7 cellular contexts compared by ENCODE assay signal in genomic region chr2:201126308-201127127, GRCh38. TPM values are rescaled to one million over a fixed set of nuclear protein-coding genes. Genes with fewer than 3 reads are reported as not detected.
DNase-seq lines count a peak whose midpoint lies in the region; ATAC-seq, FAIRE-seq and TF ChIP-seq lines count a peak whose summit lies in the region.

No MANE protein-coding gene starts in this region.

- peaks cover 97% of the 10 kb centered on the region for H3K79me2 ChIP-seq in K562 (ENCODE audit: control insufficient read depth, insufficient read depth, low read length)

- CTCF ChIA-PET in K562 (lab: Yijun Ruan, JAX; ENCODE audit: low intra/inter-chr PET ratio): no interaction called here

- TF ChIP-seq CTCF in K562 (IDR thresholded peaks at IDR 0.05 in 2 of 3, conservative IDR thresholded peaks at IDR 0.05 in 1 of 3; ENCODE audit: insufficient read depth in 2 of 3, low read depth in 1 of 3, low read length in 3 of 3) (no peak), mesothelial cell of epicardium (IDR thresholded peaks at IDR 0.05; ENCODE audit: unreplicated experiment) (no peak)

- H3K9me1 ChIP-seq in K562 (ENCODE audit: control insufficient read depth, insufficient read depth, low read length): no peaks in the 10 kb centered on the region

- no peaks in the 10 kb centered on the region for H3K9me3 Mint-ChIP-seq in mesothelial cell of epicardium

- no peak overlapping the region for H2AFZ ChIP-seq in K562 (ENCODE audit: low read depth, low read length)

- peaks cover 37% of the 10 kb centered on the region for H3K36me3 ChIP-seq in K562 (ENCODE audit: control insufficient read depth, insufficient read depth, low read length)

- peaks cover 49% of the 10 kb centered on the region for H3K4me1 Mint-ChIP-seq in mesothelial cell of epicardium

- no peaks in the 10 kb centered on the region for H3K9me3 ChIP-seq in K562 (replicated peaks; ENCODE audit: control insufficient read depth, insufficient read depth, low read depth, low read length)

- peak; percentile 61; the same call in 1 of the 2 replicates for TF ChIP-seq EP300 in K562 (IDR thresholded peaks at IDR 0.05; ENCODE audit: low read length)

- H3K27ac ChIP-seq in K562 (ENCODE audit: extremely low read depth, low read depth, low read length): peak overlapping the region; percentile 82

- DNase-seq in K562 (ENCODE audit: extremely low read depth in 1 of 4, low spot score in 3 of 4): peak in 1 of 4 experiments; percentile 62
- no peak for DNase-seq in mesothelial cell of epicardium (ENCODE audit: low spot score in 2 of 2, unreplicated experiment in 2 of 2)
- DNase-seq in cerebellar nuclear complex (lab: John Stamatoyannopoulos, UW): no peak
- DNase-seq in NCI-H146 treated with DMSO at 0.1 percent for 48 hours (lab: John Stamatoyannopoulos, UW; ENCODE audit: unreplicated experiment): no peak

- no peaks in the 10 kb centered on the region for H4K20me1 ChIP-seq in K562 (replicated peaks; ENCODE audit: control insufficient read depth, insufficient read depth, low read length)

- POLR2A ChIA-PET in K562 (lab: Yijun Ruan, JAX): interaction anchor here (0.9 to 1.4 kb wide), 4 partner anchors 9 to 56 kb away, joined by 3 to 9 read pairs (median 5); partner anchors contain the start of gene CASP10

- peak overlapping the region; percentile 82 for H3K4me2 ChIP-seq in K562 (ENCODE audit: insufficient read depth, low read length)

- 0% methylated on average over 9 of the region's 9 CpGs for WGBS in K562 (ENCODE audit: insufficient coverage, low coverage, missing lambda C conversion rate)

- no peaks in the 10 kb centered on the region for H3K36me3 Mint-ChIP-seq in mesothelial cell of epicardium

- no TSS peak for BruUV-seq in K562 (replicated peaks; lab: Mats Ljungman, UMichigan)

- no peaks in the 10 kb centered on the region for H3K27me3 Mint-ChIP-seq in mesothelial cell of epicardium (ENCODE audit: low read depth)

- peak overlapping the region; percentile 66 to 82; a peak in 3 of 4 replicates for H3K9ac ChIP-seq in K562 (ENCODE audit: insufficient read depth in 1 of 2, low read depth in 2 of 2, low read length in 2 of 2)

- intact Hi-C loops in K562 (cut with micrococcal nuclease): no loop called here

- peak overlapping the region; percentile 20 for H3K4me3 ChIP-seq in K562

- H3K4me3 Mint-ChIP-seq in mesothelial cell of epicardium: peak overlapping the region; percentile 22

- H3K4me1 ChIP-seq in K562 (replicated peaks in 1 of 2; ENCODE audit: control insufficient read depth in 2 of 2, insufficient read depth in 2 of 2, low read length in 2 of 2): peaks cover 34 to 75% of the 10 kb centered on the region in 2 experiments

- peak; percentile 56 for FAIRE-seq in K562 (lab: Jason Lieb, UNC)

- peak overlapping the region; percentile 94 for H3K27ac Mint-ChIP-seq in mesothelial cell of epicardium

- TF ChIP-seq POLR2A in K562 (conservative IDR thresholded peaks at IDR 0.05): no peak

- peak in 1 of 2 experiments; percentile 32; a peak in 1 of 4 replicates for TF ChIP-seq RAD21 in K562 (CRISPR knock-in tag; conservative IDR thresholded peaks at IDR 0.05 in 1 of 2, IDR thresholded peaks at IDR 0.05 in 1 of 2)

- in situ Hi-C loops in K562 (cut with MboI): no loop called here

- H3K27me3 ChIP-seq in K562 (ENCODE audit: control insufficient read depth in 2 of 2, insufficient read depth in 2 of 2, low read length in 2 of 2): no peaks in the 10 kb centered on the region

- ATAC-seq in GM18907 (IDR thresholded peaks at IDR 0.05; ENCODE audit: unreplicated experiment) (peak; percentile 17), HG03354 (IDR thresholded peaks at IDR 0.05; ENCODE audit: poor library complexity, severe bottlenecking, unreplicated experiment) (peak; percentile 18), K562 (no peak), HG02678 (IDR thresholded peaks at IDR 0.05; ENCODE audit: unreplicated experiment) (no peak)

TF ChIP-seq in K562, 482 proteins besides CTCF, POLR2A, EP300 and RAD21 (continues in another document):
- TF ChIP-seq STAT5B (CRISPR knock-in tag; IDR thresholded peaks at IDR 0.05): peak; percentile 83

RNA-seq across cellular contexts. Expression of gene CFLAR, which starts 10.6 kb away (rescaled TPM):
- 362 and 472 TPM in 2 replicates for total RNA-seq in K562 (2011; cell fraction: chromatin; rRNA removed; ENCODE audit: low replicate concordance)
- 167 and 172 TPM in 2 replicates for total RNA-seq in K562 (2011; cell fraction: nucleolus; rRNA removed)
- total RNA-seq in K562 (2011; cell fraction: nucleoplasm; rRNA removed): 230 and 255 TPM in 2 replicates
- total RNA-seq in K562 (2014; rRNA removed): 46.0 and 48.6 TPM in 2 replicates
- total RNA-seq in K562 (2014; rRNA removed; fragmentation: Illumina TruSeq; extraction: Trizol): 73.6 and 95.3 TPM in 2 replicates
- 32.9 and 39.4 TPM in 2 replicates for total RNA-seq in K562 (2015; rRNA removed; fragmentation: Illumina TruSeq; extraction: Trizol)
- 66.4 and 78.4 TPM in 2 replicates for total RNA-seq in K562 (2021)
- 55.5 and 102 TPM in 2 replicates for polyA plus RNA-seq in K562 (2011; rRNA removed)
- 42.6 and 44.2 TPM in 2 replicates for polyA plus RNA-seq in K562 (2011; cell fraction: cytosol; rRNA removed)
- polyA plus RNA-seq in K562 (2011; cell fraction: nucleus; rRNA removed): 65.0 and 100 TPM in 2 replicates
- polyA plus RNA-seq in K562 (2012): 48.8 and 58.4 TPM in 2 replicates
- polyA plus RNA-seq in K562 (2014; fragmentation: Illumina TruSeq; extraction: Trizol): 54.0 and 55.1 TPM in 2 replicates
- 10 to 100 TPM; 27.5 to 30.3 TPM for polyA plus RNA-seq in K562 (2014; fragmentation: Nextera tagmentation; extraction: Ambion mirVana)
- 45.6 and 55.9 TPM in 2 replicates for polyA plus RNA-seq in K562 (2014; rRNA removed)
- polyA minus RNA-seq in K562 (2011; rRNA and poly(A)+ RNA removed): 142 and 164 TPM in 2 replicates
- polyA minus RNA-seq in K562 (2011; cell fraction: cytosol; rRNA and poly(A)+ RNA removed): 41.0 and 53.7 TPM in 2 replicates
- 135 and 142 TPM in 2 replicates for polyA minus RNA-seq in K562 (2011; cell fraction: nucleus; rRNA and poly(A)+ RNA removed)
- total RNA-seq in mesothelial cell of epicardium: 37.0 to 43.9 TPM (median 40.8 TPM) in 3 replicates

RNA-seq across cellular contexts. Expression of gene NDUFB3, which starts 54.7 kb away (rescaled TPM):
- total RNA-seq in K562 (2011; cell fraction: chromatin; rRNA removed; ENCODE audit: low replicate concordance): 4.1 and 9.5 TPM in 2 replicates
- 6.4 and 7.8 TPM in 2 replicates for total RNA-seq in K562 (2011; cell fraction: nucleolus; rRNA removed)
- total RNA-seq in K562 (2011; cell fraction: nucleoplasm; rRNA removed): 11.7 and 11.8 TPM in 2 replicates
- 116 and 156 TPM in 2 replicates for total RNA-seq in K562 (2014; rRNA removed)
- 202 and 209 TPM in 2 replicates for total RNA-seq in K562 (2014; rRNA removed; fragmentation: Illumina TruSeq; extraction: Trizol)
- total RNA-seq in K562 (2015; rRNA removed; fragmentation: Illumina TruSeq; extraction: Trizol): 138 and 152 TPM in 2 replicates
- total RNA-seq in K562 (2021): 127 and 142 TPM in 2 replicates
- 121 and 152 TPM in 2 replicates for polyA plus RNA-seq in K562 (2011; rRNA removed)
- 21.4 and 72.0 TPM in 2 replicates for polyA plus RNA-seq in K562 (2011; cell fraction: cytosol; rRNA removed)
- polyA plus RNA-seq in K562 (2011; cell fraction: nucleus; rRNA removed): 13.2 and 33.7 TPM in 2 replicates
- polyA plus RNA-seq in K562 (2012): 97.7 and 221 TPM in 2 replicates
- 126 and 130 TPM in 2 replicates for polyA plus RNA-seq in K562 (2014; fragmentation: Illumina TruSeq; extraction: Trizol)
- 100 to 1,000 TPM; 679 to 786 TPM for polyA plus RNA-seq in K562 (2014; fragmentation: Nextera tagmentation; extraction: Ambion mirVana)
- polyA plus RNA-seq in K562 (2014; rRNA removed): 230 and 235 TPM in 2 replicates
- 53.1 and 53.6 TPM in 2 replicates for polyA minus RNA-seq in K562 (2011; rRNA and poly(A)+ RNA removed)
- polyA minus RNA-seq in K562 (2011; cell fraction: cytosol; rRNA and poly(A)+ RNA removed): 14.2 and 17.0 TPM in 2 replicates
- polyA minus RNA-seq in K562 (2011; cell fraction: nucleus; rRNA and poly(A)+ RNA removed): 4.7 and 12.2 TPM in 2 replicates
- 50.7 to 55.4 TPM (median 53.3 TPM) in 3 replicates for total RNA-seq in mesothelial cell of epicardium

RNA-seq across cellular contexts. Expression of gene HYCC2, which starts 55.0 kb away (rescaled TPM):
- 36.2 and 109 TPM in 2 replicates for total RNA-seq in K562 (2011; cell fraction: chromatin; rRNA removed; ENCODE audit: low replicate concordance)
- 18.8 and 22.1 TPM in 2 replicates for total RNA-seq in K562 (2011; cell fraction: nucleolus; rRNA removed)
- total RNA-seq in K562 (2011; cell fraction: nucleoplasm; rRNA removed): 55.3 and 96.3 TPM in 2 replicates
- total RNA-seq in K562 (2014; rRNA removed): 5.4 TPM in 2 replicates
- total RNA-seq in K562 (2014; rRNA removed; fragmentation: Illumina TruSeq; extraction: Trizol): 15.6 and 16.9 TPM in 2 replicates
- total RNA-seq in K562 (2015; rRNA removed; fragmentation: Illumina TruSeq; extraction: Trizol): 11.1 and 12.8 TPM in 2 replicates
- 18.9 and 20.0 TPM in 2 replicates for total RNA-seq in K562 (2021)
- 12.2 and 14.9 TPM in 2 replicates for polyA plus RNA-seq in K562 (2011; rRNA removed)
- polyA plus RNA-seq in K562 (2011; cell fraction: cytosol; rRNA removed): 2.4 and 4.6 TPM in 2 replicates
- polyA plus RNA-seq in K562 (2011; cell fraction: nucleus; rRNA removed): 12.1 and 15.4 TPM in 2 replicates
- 3.8 TPM in 2 replicates for polyA plus RNA-seq in K562 (2012)
- 6.3 and 8.5 TPM in 2 replicates for polyA plus RNA-seq in K562 (2014; fragmentation: Illumina TruSeq; extraction: Trizol)
- polyA plus RNA-seq in K562 (2014; fragmentation: Nextera tagmentation; extraction: Ambion mirVana): 1 to 10 TPM; 7.5 to 9.8 TPM
- polyA plus RNA-seq in K562 (2014; rRNA removed): 5.2 and 5.5 TPM in 2 replicates
- polyA minus RNA-seq in K562 (2011; rRNA and poly(A)+ RNA removed): 33.9 and 39.3 TPM in 2 replicates
- 8.9 and 12.0 TPM in 2 replicates for polyA minus RNA-seq in K562 (2011; cell fraction: cytosol; rRNA and poly(A)+ RNA removed)
- polyA minus RNA-seq in K562 (2011; cell fraction: nucleus; rRNA and poly(A)+ RNA removed): 23.7 and 39.7 TPM in 2 replicates
- 18.9 to 20.3 TPM (median 19.1 TPM) in 3 replicates for total RNA-seq in mesothelial cell of epicardium

RNA-seq across cellular contexts. Expression of gene CASP10, which starts 56.4 kb away (rescaled TPM):
- total RNA-seq in K562 (2011; cell fraction: chromatin; rRNA removed; ENCODE audit: low replicate concordance): 75.0 and 98.6 TPM in 2 replicates
- total RNA-seq in K562 (2011; cell fraction: nucleolus; rRNA removed): 34.9 and 39.4 TPM in 2 replicates
- 55.7 and 65.5 TPM in 2 replicates for total RNA-seq in K562 (2011; cell fraction: nucleoplasm; rRNA removed)
- total RNA-seq in K562 (2014; rRNA removed): 10.8 TPM in 2 replicates
- total RNA-seq in K562 (2014; rRNA removed; fragmentation: Illumina TruSeq; extraction: Trizol): 17.4 and 19.7 TPM in 2 replicates
- 10.7 and 12.6 TPM in 2 replicates for total RNA-seq in K562 (2015; rRNA removed; fragmentation: Illumina TruSeq; extraction: Trizol)
- total RNA-seq in K562 (2021): 12.1 and 12.2 TPM in 2 replicates
- polyA plus RNA-seq in K562 (2011; rRNA removed): 20.4 and 21.9 TPM in 2 replicates
- polyA plus RNA-seq in K562 (2011; cell fraction: cytosol; rRNA removed): 8.4 and 12.9 TPM in 2 replicates
- polyA plus RNA-seq in K562 (2011; cell fraction: nucleus; rRNA removed): 16.1 and 18.3 TPM in 2 replicates
- 7.7 and 9.6 TPM in 2 replicates for polyA plus RNA-seq in K562 (2012)
- polyA plus RNA-seq in K562 (2014; fragmentation: Illumina TruSeq; extraction: Trizol): 9.9 and 10.6 TPM in 2 replicates
- polyA plus RNA-seq in K562 (2014; fragmentation: Nextera tagmentation; extraction: Ambion mirVana): 1 to 10 TPM; 7.1 to 7.2 TPM
- polyA plus RNA-seq in K562 (2014; rRNA removed): 8.0 and 9.9 TPM in 2 replicates
- polyA minus RNA-seq in K562 (2011; rRNA and poly(A)+ RNA removed): 34.7 TPM in 2 replicates
- polyA minus RNA-seq in K562 (2011; cell fraction: cytosol; rRNA and poly(A)+ RNA removed): 13.5 and 13.9 TPM in 2 replicates
- 13.9 and 32.2 TPM in 2 replicates for polyA minus RNA-seq in K562 (2011; cell fraction: nucleus; rRNA and poly(A)+ RNA removed)
- total RNA-seq in mesothelial cell of epicardium: 2.2 to 3.1 TPM (median 2.8 TPM) in 3 replicates

Comparison
In these comparisons a context has a peak if more than half of its experiments do, and no peak if none do; other contexts are left out.
1. ATAC-seq: peak in GM18907 (single experiment) and HG03354 (single experiment); none in K562 (single experiment) and HG02678 (single experiment).